15 cellular contexts compared by ENCODE assay signal in the genomic region with DNA sequence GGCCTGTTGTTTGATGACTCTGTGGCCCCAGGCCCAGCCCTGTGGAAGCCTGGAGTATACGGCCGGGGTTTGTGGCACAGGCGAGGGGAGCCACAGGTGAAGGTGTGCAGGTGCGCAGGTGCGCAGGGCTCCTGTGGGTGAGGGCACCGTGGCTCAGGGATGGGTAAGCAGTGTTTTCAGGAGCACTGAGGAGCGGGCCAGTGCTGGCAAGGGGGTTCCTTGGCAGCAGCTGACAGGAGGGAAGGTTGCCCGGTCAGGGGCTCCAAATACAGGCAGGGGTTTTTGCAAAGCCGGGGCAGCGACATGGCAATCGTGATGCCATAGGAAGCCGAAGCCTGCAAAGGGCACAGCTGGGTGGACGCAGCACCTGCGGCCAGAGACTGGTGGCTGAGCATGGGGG.
"Had no signal": no experiment of that assay in that cellular context is flagged by ENCODE, and none has a peak within 500 bp of the region (broad histone marks: within the 10 kb centered on the region; RNA-seq: fewer than 3 reads in every experiment).

No MANE protein-coding gene starts in this region.

- H3K27ac ChIP-seq: suprapubic skin, tibial artery, upper lobe of right lung, vagina had no signal

- ATAC-seq: left colon; mucosa of descending colon; stimulated activated naive CD8-positive, alpha-beta T cell treated with anti-CD3 and anti-CD28 coated beads, Interleukin-15, Interleukin-2, amounts not matched to agents 100 U/mL and 50 U/mL, for 24 hours; upper lobe of right lung had no signal

- H3K36me3 ChIP-seq: suprapubic skin, upper lobe of right lung, vagina had no signal

- H3K27me3 ChIP-seq: dorsolateral prefrontal cortex, heart left ventricle, suprapubic skin, tibial artery, upper lobe of right lung, vagina had no signal

- H3K9me3 ChIP-seq: heart left ventricle, mucosa of descending colon, suprapubic skin, tibial artery, upper lobe of right lung, vagina had no signal

- DNase-seq: cortex of kidney; effector CD8-positive, alpha-beta T cell; foreskin melanocyte; left colon; mammary epithelial cell; small intestine; stimulated activated CD4-positive, alpha-beta T cell treated with anti-CD3 and anti-CD28 coated beads, Interleukin-2, amount 100 ng/mL, for 48 hours; stimulated activated naive CD8-positive, alpha-beta T cell treated with anti-CD3 and anti-CD28 coated beads, Interleukin-15, Interleukin-2, amounts not matched to agents 100 U/mL and 50 U/mL, for 24 hours; upper lobe of right lung had no signal

- H3K4me3 ChIP-seq: heart left ventricle, mucosa of descending colon, suprapubic skin, tibial artery, upper lobe of right lung, vagina had no signal
